8 cellular contexts compared by ENCODE assay signal in the genomic region with DNA sequence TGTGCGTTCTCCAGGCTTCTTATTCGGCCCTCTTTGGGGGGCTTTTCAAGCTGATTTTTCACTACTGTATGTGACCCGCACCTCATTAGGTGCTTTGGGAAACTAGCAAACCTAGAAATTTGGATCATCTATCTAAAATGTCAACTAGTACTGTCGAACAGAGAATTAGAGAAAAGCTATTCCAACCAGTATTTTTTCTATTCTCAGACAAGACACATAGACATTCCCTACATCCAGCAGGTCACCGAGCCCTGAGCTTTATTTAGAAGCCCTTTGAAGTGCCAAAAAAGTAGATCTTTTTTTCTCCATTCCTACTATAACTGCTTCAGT. TPM values are rescaled to one million over a fixed set of nuclear protein-coding genes. Genes with fewer than 3 reads are reported as not detected.
DNase-seq lines count a peak whose midpoint lies in the region; ATAC-seq and TF ChIP-seq lines count a peak whose summit lies in the region.

No MANE protein-coding gene starts in this region.

- no peaks in the 10 kb centered on the region for H3K27me3 Mint-ChIP-seq in neural crest cell (ENCODE audit: low read depth)

- no peaks in the 10 kb centered on the region for H3K9me3 ChIP-seq in BLaER1 treated with 17β-estradiol and CSF1 and Interleukin-3, amounts not matched to agents 10 nM and 100 nM (replicated peaks in 1 of 11)
- H3K9me3 ChIP-seq in ectodermal cell (ENCODE audit: control insufficient read depth, low read length), result no peaks in the 10 kb centered on the region

- peaks cover 13 to 29% (median 20%) of the 10 kb centered on the region in 10 experiments for H3K4me1 ChIP-seq in BLaER1 treated with 17β-estradiol and CSF1 and Interleukin-3, amounts not matched to agents 10 nM and 100 nM
- peaks cover 7% of the 10 kb centered on the region for H3K4me1 ChIP-seq in ectodermal cell (ENCODE audit: control insufficient read depth, insufficient read depth, low read length)

- no peak for TF ChIP-seq POLR2A in NB4 (IDR thresholded peaks at IDR 0.05; ENCODE audit: extremely low read depth, insufficient read length)

- no peaks in the 10 kb centered on the region for H3K9me3 Mint-ChIP-seq in neural crest cell

- H3K4me3 ChIP-seq in BLaER1 treated with 17β-estradiol and CSF1 and Interleukin-3, amounts not matched to agents 10 nM and 100 nM, result peak overlapping the region; percentile 75 to 88 (median 82)
- H3K4me3 ChIP-seq in NB4 (ENCODE audit: low read depth, low read length), result peak overlapping the region; percentile 75
- H3K4me3 ChIP-seq in ectodermal cell (ENCODE audit: insufficient read depth, low read depth, low read length), result peak overlapping the region; percentile 77
- H3K4me3 ChIP-seq in H7 (ENCODE audit: insufficient read depth, low read depth, low read length), result no peak overlapping the region

- ATAC-seq in GM19455 (IDR thresholded peaks at IDR 0.05; ENCODE audit: unreplicated experiment) (no peak), GM21717 (IDR thresholded peaks at IDR 0.05; ENCODE audit: unreplicated experiment) (no peak), HG03280 (IDR thresholded peaks at IDR 0.05; ENCODE audit: unreplicated experiment) (no peak)

- peak overlapping the region; percentile 53 to 83 (median 69) for H3K4me2 ChIP-seq in BLaER1 treated with 17β-estradiol and CSF1 and Interleukin-3, amounts not matched to agents 10 nM and 100 nM

- H3K27ac ChIP-seq in BLaER1 treated with 17β-estradiol and CSF1 and Interleukin-3, amounts not matched to agents 10 nM and 100 nM, result peak overlapping the region in 3 of 11 experiments; percentile 58 to 69 (median 68); a peak in 4 of 22 replicates
- no peak overlapping the region for H3K27ac ChIP-seq in ectodermal cell (ENCODE audit: insufficient read depth, low read depth, low read length, poor library complexity, severe bottlenecking)

- H3K27me3 ChIP-seq in BLaER1 treated with 17β-estradiol and CSF1 and Interleukin-3, amounts not matched to agents 10 nM and 100 nM, result no peaks in the 10 kb centered on the region; a peak in 2 of 22 replicates
- H3K27me3 ChIP-seq in ectodermal cell (ENCODE audit: control insufficient read depth, insufficient read depth, low read length, poor library complexity, severe bottlenecking), result peaks cover 7% of the 10 kb centered on the region
- H3K27me3 ChIP-seq in H7 (ENCODE audit: control insufficient read depth, insufficient read depth, low read length), result no peaks in the 10 kb centered on the region; the same call in 1 of the 2 replicates

- peaks cover 0 to 33% (median 7%) of the 10 kb centered on the region in 11 experiments; a peak in 9 of 22 replicates for H4K20me1 ChIP-seq in BLaER1 treated with 17β-estradiol and CSF1 and Interleukin-3, amounts not matched to agents 10 nM and 100 nM

- H3K36me3 ChIP-seq in BLaER1 treated with 17β-estradiol and CSF1 and Interleukin-3, amounts not matched to agents 10 nM and 100 nM, result peaks cover 30 to 39% (median 37%) of the 10 kb centered on the region in 11 experiments
- H3K36me3 ChIP-seq in ectodermal cell (ENCODE audit: control insufficient read depth, insufficient read depth, low read length), result peaks cover 15% of the 10 kb centered on the region
- H3K36me3 ChIP-seq in H7 (replicated peaks; ENCODE audit: control insufficient read depth, insufficient read depth, low read length), result peaks cover 9% of the 10 kb centered on the region

- peak overlapping the region; percentile 99 for H3K4me3 Mint-ChIP-seq in neural crest cell

- peaks cover 15% of the 10 kb centered on the region for H3K36me3 Mint-ChIP-seq in neural crest cell (ENCODE audit: low read depth)

- 18 to 20% methylated on average over 5 of the region's 5 CpGs for WGBS in ectodermal cell, 2 experiments

- H3K4me1 Mint-ChIP-seq in neural crest cell, result peaks cover 44% of the 10 kb centered on the region

- peak overlapping the region; percentile 73 to 89 (median 86); a peak in 14 of 22 replicates for H3K9ac ChIP-seq in BLaER1 treated with 17β-estradiol and CSF1 and Interleukin-3, amounts not matched to agents 10 nM and 100 nM

- DNase-seq in NB4 (ENCODE audit: low read depth), result no peak
- no peak for DNase-seq in neural crest cell (ENCODE audit: low read depth, low spot score)
- DNase-seq in H7, result no peak

- peak overlapping the region; percentile 98 for H3K27ac Mint-ChIP-seq in neural crest cell (ENCODE audit: unreplicated experiment)

- no peak for TF ChIP-seq CTCF in NB4 (IDR thresholded peaks at IDR 0.05; ENCODE audit: low read depth, low read length)
- TF ChIP-seq CTCF in neural crest cell (conservative IDR thresholded peaks at IDR 0.05), result no peak

RNA-seq across cellular contexts. Expression of gene SSR2, which starts 0.3 kb away (rescaled TPM):
- polyA plus RNA-seq in ectodermal cell (2013, experiment 1 of 4), result 291 TPM
- polyA plus RNA-seq in ectodermal cell (2013, experiment 2 of 4), result 312 TPM
- polyA plus RNA-seq in ectodermal cell (2013, experiment 3 of 4), result 261 TPM
- 314 TPM for polyA plus RNA-seq in ectodermal cell (2013, experiment 4 of 4)
- 236 and 255 TPM in 2 replicates for total RNA-seq in neural crest cell
- total RNA-seq in H7 (2014; rRNA removed; shearing (Covaris generic)), result 427 and 445 TPM in 2 replicates

RNA-seq across cellular contexts. Expression of gene UBQLN4, which starts 32.5 kb away (rescaled TPM):
- 95.8 TPM for polyA plus RNA-seq in ectodermal cell (2013, experiment 1 of 4)
- 88.1 TPM for polyA plus RNA-seq in ectodermal cell (2013, experiment 2 of 4)
- polyA plus RNA-seq in ectodermal cell (2013, experiment 3 of 4), result 66.5 TPM
- polyA plus RNA-seq in ectodermal cell (2013, experiment 4 of 4), result 76.3 TPM
- 70.4 and 78.0 TPM in 2 replicates for total RNA-seq in neural crest cell
- 64.6 and 66.3 TPM in 2 replicates for total RNA-seq in H7 (2014; rRNA removed; shearing (Covaris generic))

RNA-seq across cellular contexts. Expression of gene LAMTOR2, which starts 33.5 kb away (rescaled TPM):
- polyA plus RNA-seq in ectodermal cell (2013, experiment 1 of 4), result 89.9 TPM
- polyA plus RNA-seq in ectodermal cell (2013, experiment 2 of 4), result 84.4 TPM
- 96.6 TPM for polyA plus RNA-seq in ectodermal cell (2013, experiment 3 of 4)
- polyA plus RNA-seq in ectodermal cell (2013, experiment 4 of 4), result 105 TPM
- total RNA-seq in neural crest cell, result 49.4 and 55.6 TPM in 2 replicates
- total RNA-seq in H7 (2014; rRNA removed; shearing (Covaris generic)), result 58.0 and 74.1 TPM in 2 replicates

RNA-seq across cellular contexts. Expression of gene RAB25, which starts 39.9 kb away (rescaled TPM):
- 7.1 TPM for polyA plus RNA-seq in ectodermal cell (2013, experiment 1 of 4)
- polyA plus RNA-seq in ectodermal cell (2013, experiment 2 of 4), result 7.4 TPM
- polyA plus RNA-seq in ectodermal cell (2013, experiment 3 of 4), result 7.5 TPM
- 6.5 TPM for polyA plus RNA-seq in ectodermal cell (2013, experiment 4 of 4)
- total RNA-seq in neural crest cell, result not detected in 2 replicates
- total RNA-seq in H7 (2014; rRNA removed; shearing (Covaris generic)), result 18.3 and 27.6 TPM in 2 replicates

RNA-seq across cellular contexts. Expression of gene ARHGEF2, which starts 42.7 kb away (rescaled TPM):
- 101 TPM for polyA plus RNA-seq in ectodermal cell (2013, experiment 1 of 4)
- polyA plus RNA-seq in ectodermal cell (2013, experiment 2 of 4), result 103 TPM
- 75.5 TPM for polyA plus RNA-seq in ectodermal cell (2013, experiment 3 of 4)
- polyA plus RNA-seq in ectodermal cell (2013, experiment 4 of 4), result 93.8 TPM
- 97.6 and 101 TPM in 2 replicates for total RNA-seq in neural crest cell
- total RNA-seq in H7 (2014; rRNA removed; shearing (Covaris generic)), result 97.1 and 104 TPM in 2 replicates
